In the genomic region with DNA sequence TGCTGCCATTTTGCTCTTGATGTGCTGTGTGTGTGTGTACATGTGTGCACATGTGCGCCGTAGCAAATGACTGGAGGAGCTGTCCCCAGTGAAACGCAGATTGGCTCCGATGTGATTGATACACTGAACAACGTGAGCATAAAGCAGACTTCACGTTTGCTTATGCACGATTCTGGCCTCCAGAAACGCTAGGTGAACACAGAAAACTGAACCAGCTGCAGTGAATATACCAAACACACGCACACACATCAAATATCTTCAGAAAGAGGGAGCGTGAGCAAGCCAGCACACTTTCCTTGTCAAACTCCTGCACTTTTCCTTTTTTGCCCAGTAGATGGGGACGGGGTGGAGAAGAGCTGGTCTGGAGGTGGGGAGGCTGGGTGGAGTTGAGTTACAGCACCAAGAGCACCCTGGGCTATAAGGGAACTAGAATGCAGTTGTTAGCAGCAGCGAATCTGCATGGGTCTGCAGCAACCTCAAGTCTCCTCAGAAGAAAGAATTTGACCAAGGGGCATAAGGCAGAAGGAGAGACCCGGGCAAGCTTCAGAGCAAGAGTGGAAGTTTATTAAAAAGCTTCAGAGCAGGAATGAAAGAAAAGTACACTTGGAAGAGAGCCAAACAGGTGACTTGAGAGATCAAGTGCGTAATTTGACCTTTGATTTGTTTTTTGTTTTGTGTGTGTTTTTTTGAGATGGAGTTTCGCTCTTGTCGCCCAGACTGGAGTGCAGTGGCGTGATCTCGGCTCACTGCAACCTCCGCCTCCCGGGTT, we compare ENCODE assay signal across 11 cellular contexts.
A peak's percentile ranks its signal among the peaks of the same experiment; 100 is the strongest.
DNase-seq lines count a peak whose midpoint lies in the region; ATAC-seq and TF ChIP-seq lines count a peak whose summit lies in the region.
"Had no signal": no experiment of that assay in that cellular context is flagged by ENCODE, and none has a peak within 500 bp of the region (broad histone marks: within the 10 kb centered on the region; RNA-seq: fewer than 3 reads in every experiment).

No MANE protein-coding gene starts in this region.

- WGBS in spleen, 5 donors = 78 to 87% (median 85%) methylated on average over 20 of the region's 20 CpGs
- 80% methylated on average over 20 of the region's 20 CpGs for WGBS in prostate gland

- BruUV-seq in Panc1 (replicated peaks; lab: Mats Ljungman, UMichigan) = no TSS peak

- in situ Hi-C loops in Panc1 (cut with HindIII; ENCODE audit: low pct_unique_long_range_greater_than_20kb, low sequenced_read_pairs) = no loop called here

- DNase-seq in AG09309 (ENCODE audit: low read depth) (no peak), M059J (ENCODE audit: low read depth) (peak; percentile 48), Panc1 (ENCODE audit: low read depth, low spot score) (peak; percentile 2), islet precursor cell (peak; percentile 84), CD1c-positive myeloid dendritic cell (ENCODE audit: extremely low spot score) (no peak), spleen (no peak), glomerular visceral epithelial cell (ENCODE audit: extremely low spot score) (no peak), prostate gland (ENCODE audit: low spot score) (no peak)
- DNase-seq: activated CD8-positive, alpha-beta memory T cell treated with anti-CD3 and anti-CD28 coated beads, Interleukin-2, amount 10 ng/mL, durations not matched to agents 7 days and 5 days; CD4-positive, alpha-beta memory T cell had no signal

- intact Hi-C loops in Panc1 (cut with micrococcal nuclease; ENCODE audit: unreplicated experiment) = no loop called here
- intact Hi-C loops in spleen (cut with DNase I; ENCODE audit: low total_unique reads) = no loop called here
- intact Hi-C loops in prostate gland (cut with DNase I) = no loop called here

- TF ChIP-seq CTCF in AG09309 (IDR thresholded peaks at IDR 0.05; ENCODE audit: control insufficient read depth, insufficient read depth, low read depth, low read length, missing control alignments) = peak; percentile 23
- TF ChIP-seq CTCF in Panc1 (IDR thresholded peaks at IDR 0.05) = no peak; the same call in 1 of the 2 replicates
- no peak for TF ChIP-seq CTCF in spleen (IDR thresholded peaks at IDR 0.05 in 8 of 11, conservative IDR thresholded peaks at IDR 0.05 in 3 of 11)
- no peak for TF ChIP-seq CTCF in prostate gland (IDR thresholded peaks at IDR 0.05)

- H3K36me3 ChIP-seq in Panc1 (ENCODE audit: control insufficient read depth, insufficient read depth, low read length) (no peaks in the 10 kb centered on the region), spleen (no peaks in the 10 kb centered on the region), prostate gland (no peaks in the 10 kb centered on the region)

- POLR2A ChIA-PET in Panc1 (lab: Charles Lee) = interaction anchor here (0.6 kb wide), 2 partner anchors 428 to 469 kb away, joined by 3 read pairs; no protein-coding TSS in a partner anchor

- ATAC-seq in Panc1 = no peak
- ATAC-seq: activated CD8-positive, alpha-beta memory T cell treated with anti-CD3 and anti-CD28 coated beads, Interleukin-2, amount 10 ng/mL, durations not matched to agents 7 days and 5 days had no signal

- TF ChIP-seq POLR2A in spleen (IDR thresholded peaks at IDR 0.05) = no peak
- TF ChIP-seq POLR2A in prostate gland (IDR thresholded peaks at IDR 0.05) = no peak

- no peak overlapping the region for H3K27ac ChIP-seq in Panc1 (ENCODE audit: low read length)
- no peak overlapping the region for H3K27ac ChIP-seq in spleen
- no peak overlapping the region for H3K27ac ChIP-seq in prostate gland

- no peaks in the 10 kb centered on the region; the same call in 1 of the 2 replicates for H3K9me3 ChIP-seq in Panc1 (ENCODE audit: control insufficient read depth, insufficient read depth, low read depth, low read length)
- peaks cover 0 to 5% (median 1%) of the 10 kb centered on the region in 8 donors for H3K9me3 ChIP-seq in spleen
- no peaks in the 10 kb centered on the region for H3K9me3 ChIP-seq in prostate gland

- CTCF ChIA-PET in Panc1 (lab: Charles Lee) = no interaction called here

- H3K4me3 ChIP-seq in AG09309 (ENCODE audit: control insufficient read depth, low read depth, low read length) = no peak overlapping the region
- no peak overlapping the region for H3K4me3 ChIP-seq in Panc1 (ENCODE audit: low read depth in 2 of 2, low read length in 2 of 2)
- H3K4me3 ChIP-seq in spleen = no peak overlapping the region
- H3K4me3 ChIP-seq in prostate gland = no peak overlapping the region
- H3K4me3 ChIP-seq: lung had no signal

- H3K27me3 ChIP-seq in Panc1 (ENCODE audit: control insufficient read depth, insufficient read depth, low read length) (no peaks in the 10 kb centered on the region), spleen (replicated peaks in 1 of 7) (peaks cover 0 to 4% (median 0%) of the 10 kb centered on the region in 7 donors), prostate gland (replicated peaks; ENCODE audit: insufficient read depth) (no peaks in the 10 kb centered on the region)

- no peaks in the 10 kb centered on the region for H3K4me1 ChIP-seq in Panc1 (ENCODE audit: control insufficient read depth, insufficient read depth, low read length)
- peaks cover 0 to 7% (median 0%) of the 10 kb centered on the region in 6 donors for H3K4me1 ChIP-seq in spleen
- H3K4me1 ChIP-seq in prostate gland (replicated peaks) = no peaks in the 10 kb centered on the region

Comparison
In these comparisons a context has a peak if more than half of its experiments do, and no peak if none do; other contexts are left out.
1. DNase-seq: peak in M059J (single experiment), Panc1 (single experiment) and islet precursor cell (single experiment); none in AG09309 (single experiment), CD1c-positive myeloid dendritic cell (single experiment), spleen (single experiment), glomerular visceral epithelial cell (single experiment) and prostate gland (single experiment).